In genomic region chr6:105757512-105758200, GRCh38 we compare ENCODE assay signal across 10 cellular contexts.
A peak's percentile ranks its signal among the peaks of the same experiment; 100 is the strongest.
DNase-seq lines count a peak whose midpoint lies in the region; ATAC-seq, FAIRE-seq and TF ChIP-seq lines count a peak whose summit lies in the region.
"Had no signal": no experiment of that assay in that cellular context is flagged by ENCODE, and none has a peak within 500 bp of the region (broad histone marks: within the 10 kb centered on the region; RNA-seq: fewer than 3 reads in every experiment).

No MANE protein-coding gene starts in this region.

- no peaks in the 10 kb centered on the region for H3K9me3 ChIP-seq in Peyer's patch

- no peak for TF ChIP-seq CTCF in bronchial epithelial cell (IDR thresholded peaks at IDR 0.05; ENCODE audit: insufficient read depth, low read length, severe bottlenecking)
- no peak for TF ChIP-seq CTCF in Peyer's patch (IDR thresholded peaks at IDR 0.05)

- TF ChIP-seq POLR2A in Peyer's patch (IDR thresholded peaks at IDR 0.05), result no peak

- DNase-seq in bronchial epithelial cell (ENCODE audit: low read depth) (peak; percentile 81), amniotic stem cell (lab: John Stamatoyannopoulos, UW) (no peak), Peyer's patch (no peak), H4 (ENCODE audit: low spot score) (no peak)
- DNase-seq in activated effector memory CD4-positive, alpha-beta T cell treated with anti-CD3 and anti-CD28 coated beads, Interleukin-2, amount 50 U/mL, for 16 hours, result no peak
- DNase-seq: T1000 had no signal

- ATAC-seq in GM18499 (IDR thresholded peaks at IDR 0.05; ENCODE audit: insufficient read depth, unreplicated experiment), result peak; percentile 97
- ATAC-seq in GM21447 (IDR thresholded peaks at IDR 0.05; ENCODE audit: unreplicated experiment), result peak; percentile 97
- ATAC-seq in HG03460 (IDR thresholded peaks at IDR 0.05; ENCODE audit: unreplicated experiment), result peak; percentile 94

- no peak for FAIRE-seq in bronchial epithelial cell (lab: Jason Lieb, UNC)
- FAIRE-seq: endothelial cell of umbilical vein had no signal

- no peaks in the 10 kb centered on the region for H3K27me3 ChIP-seq in bronchial epithelial cell (ENCODE audit: control insufficient read depth, insufficient read depth, low read length)
- H3K27me3 ChIP-seq in Peyer's patch, result no peaks in the 10 kb centered on the region

- H3K4me3 ChIP-seq in bronchial epithelial cell (ENCODE audit: low read depth, low read length) (no peak overlapping the region), Peyer's patch (no peak overlapping the region)

- H3K4me1 ChIP-seq in Peyer's patch, result no peaks in the 10 kb centered on the region

- H3K27ac ChIP-seq in Peyer's patch, result no peak overlapping the region

- H3K36me3 ChIP-seq in bronchial epithelial cell (ENCODE audit: control insufficient read depth, insufficient read depth, low read length) (no peaks in the 10 kb centered on the region), Peyer's patch (no peaks in the 10 kb centered on the region)
